1 cellular context compared by ENCODE assay signal in the genomic region with DNA sequence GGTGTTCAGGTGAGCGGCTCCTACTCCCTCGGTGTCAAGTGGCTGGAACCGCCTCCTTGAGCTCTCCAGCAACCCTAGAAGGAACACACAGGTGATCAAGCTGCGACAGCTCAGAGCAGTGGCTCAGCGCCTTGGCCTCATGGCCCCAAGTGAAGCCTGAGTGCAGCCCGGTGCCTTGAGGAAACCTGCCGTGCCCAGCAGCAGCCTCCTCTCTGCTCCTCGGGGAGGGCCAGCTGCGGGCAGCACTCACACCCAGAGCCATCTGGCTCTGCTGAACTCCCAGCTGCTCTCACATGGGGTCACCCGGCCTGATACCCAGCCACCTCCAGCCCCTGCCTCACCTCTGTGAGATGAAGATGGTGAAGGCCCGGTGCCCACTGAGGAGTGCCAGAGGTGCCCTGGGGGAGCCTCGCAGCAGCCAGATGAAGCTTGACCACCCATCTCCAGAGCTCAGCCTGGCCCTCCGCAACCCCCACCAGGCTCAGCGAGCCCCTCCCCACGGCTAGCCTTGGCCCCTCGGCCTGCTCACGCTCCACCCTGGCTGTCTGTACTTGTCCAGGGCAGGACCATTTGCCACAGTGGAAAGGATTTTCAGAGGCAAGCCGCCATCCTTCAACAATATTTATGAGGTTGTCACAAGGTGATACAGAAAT.
TF ChIP-seq lines count a peak whose summit lies in the region.

No MANE protein-coding gene starts in this region.

TF ChIP-seq in GM23338, 12 proteins besides CTCF, POLR2A, EP300 and RAD21 (continued from another document):
- TF ChIP-seq, protein P1, sequence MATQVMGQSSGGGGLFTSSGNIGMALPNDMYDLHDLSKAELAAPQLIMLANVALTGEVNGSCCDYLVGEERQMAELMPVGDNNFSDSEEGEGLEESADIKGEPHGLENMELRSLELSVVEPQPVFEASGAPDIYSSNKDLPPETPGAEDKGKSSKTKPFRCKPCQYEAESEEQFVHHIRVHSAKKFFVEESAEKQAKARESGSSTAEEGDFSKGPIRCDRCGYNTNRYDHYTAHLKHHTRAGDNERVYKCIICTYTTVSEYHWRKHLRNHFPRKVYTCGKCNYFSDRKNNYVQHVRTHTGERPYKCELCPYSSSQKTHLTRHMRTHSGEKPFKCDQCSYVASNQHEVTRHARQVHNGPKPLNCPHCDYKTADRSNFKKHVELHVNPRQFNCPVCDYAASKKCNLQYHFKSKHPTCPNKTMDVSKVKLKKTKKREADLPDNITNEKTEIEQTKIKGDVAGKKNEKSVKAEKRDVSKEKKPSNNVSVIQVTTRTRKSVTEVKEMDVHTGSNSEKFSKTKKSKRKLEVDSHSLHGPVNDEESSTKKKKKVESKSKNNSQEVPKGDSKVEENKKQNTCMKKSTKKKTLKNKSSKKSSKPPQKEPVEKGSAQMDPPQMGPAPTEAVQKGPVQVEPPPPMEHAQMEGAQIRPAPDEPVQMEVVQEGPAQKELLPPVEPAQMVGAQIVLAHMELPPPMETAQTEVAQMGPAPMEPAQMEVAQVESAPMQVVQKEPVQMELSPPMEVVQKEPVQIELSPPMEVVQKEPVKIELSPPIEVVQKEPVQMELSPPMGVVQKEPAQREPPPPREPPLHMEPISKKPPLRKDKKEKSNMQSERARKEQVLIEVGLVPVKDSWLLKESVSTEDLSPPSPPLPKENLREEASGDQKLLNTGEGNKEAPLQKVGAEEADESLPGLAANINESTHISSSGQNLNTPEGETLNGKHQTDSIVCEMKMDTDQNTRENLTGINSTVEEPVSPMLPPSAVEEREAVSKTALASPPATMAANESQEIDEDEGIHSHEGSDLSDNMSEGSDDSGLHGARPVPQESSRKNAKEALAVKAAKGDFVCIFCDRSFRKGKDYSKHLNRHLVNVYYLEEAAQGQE (IDR thresholded peaks at IDR 0.05; ENCODE audit: unreplicated experiment): no peak
- TF ChIP-seq NANOG (IDR thresholded peaks at IDR 0.05; ENCODE audit: borderline replicate concordance) (no peak), ZNF331 (CRISPR knock-in tag; IDR thresholded peaks at IDR 0.05; ENCODE audit: low read depth) (no peak), ZNF462 (CRISPR knock-in tag; IDR thresholded peaks at IDR 0.05) (no peak), ZNF114 (CRISPR knock-in tag; IDR thresholded peaks at IDR 0.05) (no peak), CREB1 (CRISPR knock-in tag; IDR thresholded peaks at IDR 0.05; ENCODE audit: low read depth) (no peak)
